Comparison of ENCODE assay signal across 22 cellular contexts in the genomic region with DNA sequence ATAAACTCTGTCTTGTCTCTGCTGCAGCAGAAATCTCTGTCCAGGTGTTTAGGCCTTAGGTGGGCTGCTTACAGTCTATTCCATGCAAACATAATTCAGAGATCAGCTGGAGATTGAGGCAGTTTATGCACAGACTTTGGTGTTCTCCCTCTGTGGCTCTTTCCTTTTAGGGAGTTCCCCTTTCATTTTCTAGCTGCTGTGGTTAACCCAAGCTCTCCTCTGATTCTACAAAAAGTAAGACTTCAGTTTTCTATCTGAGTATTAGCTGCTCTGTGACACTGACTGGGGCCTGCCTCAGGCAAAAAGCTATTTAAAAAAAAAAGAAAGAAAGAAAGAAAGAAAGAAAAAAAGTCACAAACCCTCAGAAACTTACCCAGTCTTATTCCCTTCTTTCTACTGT.
DNase-seq lines count a peak whose midpoint lies in the region; ATAC-seq and TF ChIP-seq lines count a peak whose summit lies in the region.
"Had no signal": no experiment of that assay in that cellular context is flagged by ENCODE, and none has a peak within 500 bp of the region (broad histone marks: within the 10 kb centered on the region; RNA-seq: fewer than 3 reads in every experiment).

No MANE protein-coding gene starts in this region.

- CTCF ChIA-PET in activated CD4-positive, alpha-beta T cell treated with anti-CD3 and anti-CD28 coated beads for 36 hours (lab: Charles Lee): interaction anchor here (0.9 kb wide), 1 partner anchor 45 kb away, joined by 4 read pairs; no protein-coding TSS in a partner anchor

- peaks cover 12% of the 10 kb centered on the region for H3K27me3 Mint-ChIP-seq in activated CD4-positive, alpha-beta T cell treated with anti-CD3 and anti-CD28 coated beads for 36 hours

- no peak for TF ChIP-seq CTCF in MM.1S (IDR thresholded peaks at IDR 0.05; ENCODE audit: low read length)

- no peak overlapping the region for H3K4me3 Mint-ChIP-seq in activated CD4-positive, alpha-beta T cell treated with anti-CD3 and anti-CD28 coated beads for 36 hours
- H3K4me3 Mint-ChIP-seq: activated naive CD4-positive, alpha-beta T cell treated with anti-CD3 and anti-CD28 coated beads, Interleukin-2, amount 50 U/mL, for 24 hours; brain; T-cell; WTC11 had no signal

- no peaks in the 10 kb centered on the region for H3K9me3 ChIP-seq in MM.1S (replicated peaks; ENCODE audit: insufficient read depth, low read length)
- H3K9me3 ChIP-seq in iPS-20b (ENCODE audit: insufficient read depth, low read depth, low read length): no peaks in the 10 kb centered on the region
- H3K9me3 ChIP-seq: mucosa of descending colon had no signal

- peaks cover 24% of the 10 kb centered on the region for H3K4me1 Mint-ChIP-seq in activated CD4-positive, alpha-beta T cell treated with anti-CD3 and anti-CD28 coated beads for 36 hours
- H3K4me1 Mint-ChIP-seq: activated naive CD4-positive, alpha-beta T cell treated with anti-CD3 and anti-CD28 coated beads, Interleukin-2, amount 50 U/mL, for 24 hours had no signal

- H3K27me3 ChIP-seq in MM.1S (replicated peaks; ENCODE audit: insufficient read depth, low read length) (peaks cover 27% of the 10 kb centered on the region), iPS-20b (ENCODE audit: insufficient read depth, low read length) (no peaks in the 10 kb centered on the region)

- H3K4me3 ChIP-seq in MM.1S (ENCODE audit: low read length) (no peak overlapping the region), iPS-20b (ENCODE audit: low read length) (no peak overlapping the region)
- H3K4me3 ChIP-seq: mucosa of descending colon, transverse colon had no signal

- H3K4me1 ChIP-seq in MM.1S (ENCODE audit: low read length): 0 out of 2 replicates have a peak, but pooled peaks cover 5% of the 10 kb centered on the region
- no peaks in the 10 kb centered on the region for H3K4me1 ChIP-seq in iPS-20b (ENCODE audit: insufficient read depth, low read length)
- H3K4me1 ChIP-seq: foreskin keratinocyte, transverse colon had no signal

- no peaks in the 10 kb centered on the region for H4K20me1 ChIP-seq in MM.1S (ENCODE audit: insufficient read depth, low read length)

- H3K79me2 ChIP-seq in MM.1S (ENCODE audit: low read length): no peaks in the 10 kb centered on the region

- ATAC-seq in activated CD4-positive, alpha-beta T cell treated with anti-CD3 and anti-CD28 coated beads for 36 hours: peak; percentile 99
- ATAC-seq in GM18498 (IDR thresholded peaks at IDR 0.05; ENCODE audit: unreplicated experiment): peak; percentile 47
- no peak for ATAC-seq in HG03095 (IDR thresholded peaks at IDR 0.05; ENCODE audit: unreplicated experiment)
- ATAC-seq in GM19463 (IDR thresholded peaks at IDR 0.05; ENCODE audit: unreplicated experiment): no peak
- ATAC-seq: foreskin keratinocyte, left lobe of liver, mucosa of descending colon had no signal

- intact Hi-C loops in activated CD4-positive, alpha-beta T cell treated with anti-CD3 and anti-CD28 coated beads for 36 hours (cut with DNase I, micrococcal nuclease): no loop called here

- peaks cover 11% of the 10 kb centered on the region for H3K9me3 Mint-ChIP-seq in activated CD4-positive, alpha-beta T cell treated with anti-CD3 and anti-CD28 coated beads for 36 hours (ENCODE audit: low read depth)
- H3K9me3 Mint-ChIP-seq: activated naive CD4-positive, alpha-beta T cell treated with anti-CD3 and anti-CD28 coated beads, Interleukin-2, amount 50 U/mL, for 24 hours had no signal

- no peaks in the 10 kb centered on the region for H3F3A ChIP-seq in MM.1S (ENCODE audit: insufficient read depth, low read length)

- DNase-seq in activated CD4-positive, alpha-beta T cell treated with anti-CD3 and anti-CD28 coated beads for 36 hours: peak; percentile 26
- no peak for DNase-seq in activated CD4-positive, alpha-beta T cell treated with anti-CD3 and anti-CD28 coated beads, Interleukin-2, amount 50 U/mL, for 1 hour
- DNase-seq in MM.1S (peak; percentile 67), islet precursor cell (no peak)
- DNase-seq: DMS53; foreskin keratinocyte; H7; mucosa of descending colon; NCI-H1694 treated with DMSO at 0.1 percent for 48 hours; NCI-H446; NK-92 treated with Interleukin-12 subunit alpha and Interleukin-12 subunit beta, amount 100 ng/mL, for 24 hours; T-cell; transverse colon had no signal

- no peaks in the 10 kb centered on the region for H3K9me2 ChIP-seq in MM.1S (replicated peaks; ENCODE audit: insufficient read depth, low read length)

- H3K4me2 ChIP-seq in MM.1S (ENCODE audit: low read depth, low read length): no peak overlapping the region

- H3K36me3 ChIP-seq in MM.1S (replicated peaks; ENCODE audit: insufficient read depth, low read length) (no peaks in the 10 kb centered on the region), iPS-20b (ENCODE audit: insufficient read depth, low read depth, low read length) (no peaks in the 10 kb centered on the region)
- H3K36me3 ChIP-seq: transverse colon had no signal

- H2AFZ ChIP-seq in MM.1S (ENCODE audit: low read length): no peak overlapping the region

- H3K9ac ChIP-seq in MM.1S (ENCODE audit: low read length) (no peak overlapping the region), iPS-20b (ENCODE audit: low read depth, low read length) (0 out of 2 replicates have a peak overlapping the region, but pooled peaks have one; percentile 8)

- H3K36me3 Mint-ChIP-seq in activated CD4-positive, alpha-beta T cell treated with anti-CD3 and anti-CD28 coated beads for 36 hours (ENCODE audit: low read depth): no peaks in the 10 kb centered on the region
- H3K36me3 Mint-ChIP-seq: activated naive CD4-positive, alpha-beta T cell treated with anti-CD3 and anti-CD28 coated beads, Interleukin-2, amount 50 U/mL, for 24 hours; T-cell; WTC11 had no signal

- POLR2A ChIA-PET in activated CD4-positive, alpha-beta T cell treated with anti-CD3 and anti-CD28 coated beads for 36 hours (lab: Charles Lee): no interaction called here

- H3K27ac Mint-ChIP-seq in activated CD4-positive, alpha-beta T cell treated with anti-CD3 and anti-CD28 coated beads for 36 hours: no peak overlapping the region
- H3K27ac Mint-ChIP-seq: activated naive CD4-positive, alpha-beta T cell treated with anti-CD3 and anti-CD28 coated beads, Interleukin-2, amount 50 U/mL, for 24 hours; brain; T-cell had no signal

- no peak overlapping the region for H3K27ac ChIP-seq in MM.1S (ENCODE audit: low read length)
- H3K27ac ChIP-seq in iPS-20b (ENCODE audit: low read length): no peak overlapping the region
- H3K27ac ChIP-seq: C4-2B, foreskin keratinocyte, transverse colon had no signal

Comparison
In these comparisons a context has a peak if more than half of its experiments do, and no peak if none do; other contexts are left out.
1. DNase-seq: peak in activated CD4-positive, alpha-beta T cell treated with anti-CD3 and anti-CD28 coated beads for 36 hours (single experiment) and MM.1S (single experiment); none in activated CD4-positive, alpha-beta T cell treated with anti-CD3 and anti-CD28 coated beads, Interleukin-2, amount 50 U/mL, for 1 hour (single experiment) and islet precursor cell (single experiment).
2. ATAC-seq: peak in activated CD4-positive, alpha-beta T cell treated with anti-CD3 and anti-CD28 coated beads for 36 hours (single experiment) and GM18498 (single experiment); none in HG03095 (single experiment) and GM19463 (single experiment).